In the genomic region with DNA sequence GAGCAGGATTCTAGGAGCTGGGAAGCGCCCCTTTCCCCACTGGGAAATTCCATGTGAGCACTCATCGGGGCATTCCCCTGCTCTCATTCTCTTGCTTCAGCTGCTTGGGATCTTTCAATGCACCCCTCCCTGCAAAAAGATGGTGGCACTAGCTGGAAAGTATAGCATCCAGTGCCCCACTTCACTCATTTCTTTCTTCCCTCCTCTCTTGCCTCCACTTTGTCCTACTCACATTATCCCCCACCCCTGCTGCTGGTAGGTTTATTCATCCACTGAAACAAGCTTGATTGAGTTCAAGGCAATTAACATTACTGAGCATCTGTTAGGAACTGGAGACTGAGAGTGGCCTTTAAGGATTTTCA, we compare ENCODE assay signal across 1 cellular context.
TF ChIP-seq lines count a peak whose summit lies in the region.

No MANE protein-coding gene starts in this region.

TF ChIP-seq in SK-N-SH treated with all-trans-retinoic acid at 6 μM for 48 hours, 23 proteins besides CTCF, POLR2A, EP300 and RAD21 (continued from another document):
- TF ChIP-seq, protein P1, sequence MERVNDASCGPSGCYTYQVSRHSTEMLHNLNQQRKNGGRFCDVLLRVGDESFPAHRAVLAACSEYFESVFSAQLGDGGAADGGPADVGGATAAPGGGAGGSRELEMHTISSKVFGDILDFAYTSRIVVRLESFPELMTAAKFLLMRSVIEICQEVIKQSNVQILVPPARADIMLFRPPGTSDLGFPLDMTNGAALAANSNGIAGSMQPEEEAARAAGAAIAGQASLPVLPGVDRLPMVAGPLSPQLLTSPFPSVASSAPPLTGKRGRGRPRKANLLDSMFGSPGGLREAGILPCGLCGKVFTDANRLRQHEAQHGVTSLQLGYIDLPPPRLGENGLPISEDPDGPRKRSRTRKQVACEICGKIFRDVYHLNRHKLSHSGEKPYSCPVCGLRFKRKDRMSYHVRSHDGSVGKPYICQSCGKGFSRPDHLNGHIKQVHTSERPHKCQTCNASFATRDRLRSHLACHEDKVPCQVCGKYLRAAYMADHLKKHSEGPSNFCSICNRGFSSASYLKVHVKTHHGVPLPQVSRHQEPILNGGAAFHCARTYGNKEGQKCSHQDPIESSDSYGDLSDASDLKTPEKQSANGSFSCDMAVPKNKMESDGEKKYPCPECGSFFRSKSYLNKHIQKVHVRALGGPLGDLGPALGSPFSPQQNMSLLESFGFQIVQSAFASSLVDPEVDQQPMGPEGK (CRISPR knock-in tag; IDR thresholded peaks at IDR 0.05; ENCODE audit: borderline replicate concordance) = no peak
